8 cellular contexts compared by ENCODE assay signal in the genomic region with DNA sequence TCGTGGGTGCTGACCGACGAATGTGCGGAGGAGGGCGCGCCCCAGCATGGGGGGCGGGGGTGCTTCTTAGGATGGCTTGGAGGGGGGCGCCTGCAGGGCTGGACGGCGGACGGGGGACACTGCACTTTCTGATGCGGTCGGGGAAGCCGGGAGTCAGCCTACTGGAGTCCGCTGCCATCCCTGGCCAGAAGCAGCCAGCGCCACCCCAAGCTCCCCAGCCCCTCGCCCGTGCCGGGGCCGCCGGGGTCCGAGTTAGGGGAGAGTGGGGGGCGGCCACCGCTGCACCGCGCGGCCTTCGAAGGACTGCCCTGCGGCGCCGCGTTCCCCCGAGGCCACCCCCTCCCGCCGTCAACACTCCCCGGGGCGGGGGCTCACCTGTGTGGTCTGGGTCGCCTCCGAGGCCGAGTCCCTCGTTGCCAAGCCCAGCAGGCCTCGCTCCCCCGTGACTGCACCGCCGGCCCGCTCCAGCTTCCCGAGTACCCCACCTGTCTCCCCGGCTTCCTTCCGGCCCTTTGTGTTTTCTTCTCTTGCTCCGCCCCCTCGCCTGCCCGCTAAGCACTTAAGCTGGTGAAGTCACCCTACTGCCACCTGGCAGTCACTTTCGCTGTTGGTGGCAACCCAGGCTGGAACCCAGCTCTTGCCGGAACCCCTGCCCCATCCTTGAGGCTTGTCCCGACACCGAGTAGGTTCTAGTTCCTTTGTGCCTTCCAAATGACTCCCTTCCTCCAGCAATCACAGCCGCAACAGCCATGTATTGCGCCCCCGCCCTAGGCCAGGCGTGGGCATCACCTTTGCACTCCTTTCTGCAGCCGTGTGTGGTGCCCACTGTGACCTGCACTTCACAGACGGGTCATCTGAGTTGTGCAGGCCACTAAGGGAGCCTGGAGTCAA. TPM values are rescaled to one million over a fixed set of nuclear protein-coding genes. Genes with fewer than 3 reads are reported as not detected.
DNase-seq lines count a peak whose midpoint lies in the region; ATAC-seq and TF ChIP-seq lines count a peak whose summit lies in the region.

A gene with protein sequence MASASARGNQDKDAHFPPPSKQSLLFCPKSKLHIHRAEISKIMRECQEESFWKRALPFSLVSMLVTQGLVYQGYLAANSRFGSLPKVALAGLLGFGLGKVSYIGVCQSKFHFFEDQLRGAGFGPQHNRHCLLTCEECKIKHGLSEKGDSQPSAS (minus strand): TSS at position 492 of the 891 bp plus-strand sequence. CDS start 2,225 bp downstream, outside the sequence.

- no peaks in the 10 kb centered on the region for H3K9me3 Mint-ChIP-seq in activated CD4-positive, alpha-beta T cell treated with anti-CD3 and anti-CD28 coated beads for 36 hours (ENCODE audit: low read depth)

- CTCF ChIA-PET in activated CD4-positive, alpha-beta T cell treated with anti-CD3 and anti-CD28 coated beads for 36 hours (lab: Charles Lee), result interaction anchor here (0.7 to 1.7 kb wide), 8 partner anchors 8 to 386 kb away, joined by 3 to 5 read pairs (median 4); no protein-coding TSS in a partner anchor

- peaks cover 19% of the 10 kb centered on the region for H3K4me1 ChIP-seq in lower lobe of right lung

- no peaks in the 10 kb centered on the region for H3K27me3 ChIP-seq in lower lobe of right lung (ENCODE audit: low read depth)

- POLR2A ChIA-PET in activated CD4-positive, alpha-beta T cell treated with anti-CD3 and anti-CD28 coated beads for 36 hours (lab: Charles Lee), result interaction anchor here (0.9 kb wide), 1 partner anchor 126 kb away, joined by 4 read pairs; no protein-coding TSS in a partner anchor

- H3K4me3 Mint-ChIP-seq in activated CD4-positive, alpha-beta T cell treated with anti-CD3 and anti-CD28 coated beads for 36 hours, result peak within 1 kb of the TSS; percentile 85

- peak within 1 kb of the TSS; percentile 90 for H3K4me3 ChIP-seq in coronary artery
- H3K4me3 ChIP-seq in lower lobe of right lung, result peak within 1 kb of the TSS; percentile 76

- TF ChIP-seq CTCF in coronary artery (IDR thresholded peaks at IDR 0.05) (no peak), lower lobe of right lung (IDR thresholded peaks at IDR 0.05) (peak; percentile 19)

- ATAC-seq in HG03064 (IDR thresholded peaks at IDR 0.05; ENCODE audit: low read depth, unreplicated experiment) (peak; percentile 94), lower lobe of right lung (peak; percentile 91 to 96)
- ATAC-seq in activated CD4-positive, alpha-beta T cell treated with anti-CD3 and anti-CD28 coated beads for 36 hours, result peak; percentile 65

- H3K9me3 ChIP-seq in lower lobe of right lung, result no peaks in the 10 kb centered on the region

- peaks cover 11% of the 10 kb centered on the region for H3K36me3 ChIP-seq in lower lobe of right lung

- peaks cover 20% of the 10 kb centered on the region for H3K36me3 Mint-ChIP-seq in activated CD4-positive, alpha-beta T cell treated with anti-CD3 and anti-CD28 coated beads for 36 hours (ENCODE audit: low read depth)

- intact Hi-C loops in activated CD4-positive, alpha-beta T cell treated with anti-CD3 and anti-CD28 coated beads for 36 hours (cut with DNase I, micrococcal nuclease), result loop anchor here (1.0 to 10.0 kb wide), 8 partner anchors 54 to 564 kb away; a partner anchor contains a TSS
- intact Hi-C loops in lower lobe of right lung (cut with DNase I), result no loop called here

- H3K4me1 Mint-ChIP-seq in activated CD4-positive, alpha-beta T cell treated with anti-CD3 and anti-CD28 coated beads for 36 hours, result peaks cover 48% of the 10 kb centered on the region

- peak within 1 kb of the TSS in 1 of 2 donors; percentile 47 for H3K27ac ChIP-seq in coronary artery
- peak within 1 kb of the TSS; percentile 77 for H3K27ac ChIP-seq in lower lobe of right lung

- peak; percentile 80 for TF ChIP-seq POLR2A in GM18526 (IDR thresholded peaks at IDR 0.05; ENCODE audit: extremely low read depth, insufficient read length)

- H3K27ac Mint-ChIP-seq in activated CD4-positive, alpha-beta T cell treated with anti-CD3 and anti-CD28 coated beads for 36 hours, result peak within 1 kb of the TSS; percentile 93

- DNase-seq in A172 (ENCODE audit: low spot score) (peak; percentile 76), NCI-H2107 treated with DMSO at 0.1 percent for 48 hours (lab: John Stamatoyannopoulos, UW; ENCODE audit: unreplicated experiment) (peak; percentile 81), coronary artery (ENCODE audit: low spot score) (no peak), lower lobe of right lung (peak; percentile 86)
- peak; percentile 90 for DNase-seq in activated CD4-positive, alpha-beta T cell treated with anti-CD3 and anti-CD28 coated beads for 36 hours
- DNase-seq in stimulated activated CD8-positive, alpha-beta memory T cell treated with anti-CD3 and anti-CD28 coated beads, Interleukin-15, amount 100 ng/mL, for 1 hour (ENCODE audit: low read depth), result peak; percentile 63

- no peaks in the 10 kb centered on the region for H3K27me3 Mint-ChIP-seq in activated CD4-positive, alpha-beta T cell treated with anti-CD3 and anti-CD28 coated beads for 36 hours

RNA-seq across cellular contexts. Expression of the gene that starts here (rescaled TPM):
- 128 and 158 TPM in 2 replicates for total RNA-seq in A172 (2014; rRNA removed; shearing (Covaris generic))
- 10 to 100 TPM; 83.6 to 97.4 TPM for total RNA-seq in activated CD4-positive, alpha-beta T cell treated with anti-CD3 and anti-CD28 coated beads for 36 hours
- 29.2 TPM for total RNA-seq in lower lobe of right lung
